Comparison of ENCODE assay signal across 17 cellular contexts in genomic region chr2:36338827-36339145, GRCh38. TPM values are rescaled to one million over a fixed set of nuclear protein-coding genes. Genes with fewer than 3 reads are reported as not detected.
DNase-seq lines count a peak whose midpoint lies in the region; ATAC-seq and TF ChIP-seq lines count a peak whose summit lies in the region.
"Had no signal": no experiment of that assay in that cellular context is flagged by ENCODE, and none has a peak within 500 bp of the region (broad histone marks: within the 10 kb centered on the region; RNA-seq: fewer than 3 reads in every experiment).

No MANE protein-coding gene starts in this region.

- CTCF ChIA-PET in HCT116 (lab: Charles Lee), result no interaction called here
- CTCF ChIA-PET in SK-N-SH (lab: Yijun Ruan, JAX), result interaction anchor here (1.2 to 1.8 kb wide), 4 partner anchors 12 to 446 kb away, joined by 3 to 7 read pairs (median 4); no protein-coding TSS in a partner anchor

- no peaks in the 10 kb centered on the region for H3K27me3 ChIP-seq in HCT116 (ENCODE audit: insufficient read depth, low read length)
- no peaks in the 10 kb centered on the region for H3K27me3 ChIP-seq in SK-N-SH (ENCODE audit: insufficient read depth)
- no peaks in the 10 kb centered on the region for H3K27me3 ChIP-seq in smooth muscle cell (ENCODE audit: low read depth)
- H3K27me3 ChIP-seq: neural progenitor cell, spleen had no signal

- peak in 1 of 2 experiments; percentile 89; a peak in 2 of 4 replicates for TF ChIP-seq EP300 in SK-N-SH (IDR thresholded peaks at IDR 0.05; ENCODE audit: borderline replicate concordance in 1 of 2, low read depth in 1 of 2, low read length in 1 of 2)

- H3K36me3 ChIP-seq in HCT116 (ENCODE audit: control insufficient read depth in 1 of 2, insufficient read depth in 2 of 2, low read length in 2 of 2) (no peaks in the 10 kb centered on the region), SK-N-SH (replicated peaks in 1 of 2; ENCODE audit: control insufficient read depth in 1 of 2, insufficient read depth in 2 of 2, low read length in 1 of 2) (no peaks in the 10 kb centered on the region), smooth muscle cell (ENCODE audit: low read depth) (no peaks in the 10 kb centered on the region)
- H3K36me3 ChIP-seq: neural progenitor cell, spleen had no signal

- WGBS in SK-N-SH (ENCODE audit: low lambda C conversion rate), result 2% methylated on average over 1 of the region's 1 CpG
- 0% methylated on average over 1 of the region's 1 CpG for WGBS in smooth muscle cell (ENCODE audit: low lambda C conversion rate)

- H3K9me3 ChIP-seq in HCT116 (ENCODE audit: control insufficient read depth in 1 of 2, insufficient read depth in 1 of 2, low read depth in 1 of 2, low read length in 2 of 2) (no peaks in the 10 kb centered on the region), SK-N-SH (no peaks in the 10 kb centered on the region), smooth muscle cell (replicated peaks; ENCODE audit: low read depth) (no peaks in the 10 kb centered on the region)
- H3K9me3 ChIP-seq: spleen had no signal

- DNase-seq in HCT116 (ENCODE audit: low read depth, low spot score) (no peak), SK-N-SH (no peak), fibroblast of the aortic adventitia (ENCODE audit: low read depth) (peak; percentile 55), smooth muscle cell (lab: John Stamatoyannopoulos, UW; ENCODE audit: unreplicated experiment) (no peak), cortex of kidney (lab: John Stamatoyannopoulos, UW) (no peak)
- no peak for DNase-seq in activated CD8-positive, alpha-beta memory T cell treated with anti-CD3 and anti-CD28 coated beads for 24 hours
- DNase-seq: activated CD4-positive, alpha-beta T cell treated with anti-CD3 and anti-CD28 coated beads for 48 hours; amygdala; Calu3; effector memory CD4-positive, alpha-beta T cell; head of caudate nucleus; NCI-H510A; spleen; T-helper 17 cell had no signal

- TF ChIP-seq POLR2A in HCT116 (IDR thresholded peaks at IDR 0.05; ENCODE audit: borderline replicate concordance, extremely low read depth, insufficient read depth, insufficient read length), result no peak

- intact Hi-C loops in HCT116 (cut with micrococcal nuclease), result loop anchor here (10.0 kb wide), 1 partner anchor 464 kb away; no protein-coding TSS in a partner anchor

- H3F3A ChIP-seq in SK-N-SH (replicated peaks; ENCODE audit: insufficient read depth) (peaks cover 24% of the 10 kb centered on the region), smooth muscle cell (ENCODE audit: low read depth) (no peaks in the 10 kb centered on the region)

- BruUV-seq in HCT116 (replicated peaks; lab: Mats Ljungman, UMichigan), result no TSS peak

- RAD21 ChIA-PET in HCT116 (lab: Charles Lee; ENCODE audit: low non-redundant PET in 1 of 2, low total read pairs in 2 of 2, uncharacterized antibody in 2 of 2, unreplicated experiment in 2 of 2), result no interaction called here

- H4K20me1 ChIP-seq in HCT116 (ENCODE audit: insufficient read depth) (no peaks in the 10 kb centered on the region), SK-N-SH (ENCODE audit: insufficient read depth) (no peaks in the 10 kb centered on the region), smooth muscle cell (ENCODE audit: low read depth) (no peaks in the 10 kb centered on the region)

- TF ChIP-seq RAD21 in HCT116 (IDR thresholded peaks at IDR 0.05; ENCODE audit: low read depth), result no peak
- TF ChIP-seq RAD21 in SK-N-SH (IDR thresholded peaks at IDR 0.05; ENCODE audit: low read length), result no peak

- no peaks in the 10 kb centered on the region for H3K9me2 ChIP-seq in HCT116 (ENCODE audit: insufficient read depth)
- no peaks in the 10 kb centered on the region for H3K9me2 ChIP-seq in SK-N-SH

- H3K79me2 ChIP-seq in HCT116 (ENCODE audit: insufficient read depth, low read length), result no peaks in the 10 kb centered on the region
- no peaks in the 10 kb centered on the region for H3K79me2 ChIP-seq in SK-N-SH (ENCODE audit: insufficient read depth)
- no peaks in the 10 kb centered on the region for H3K79me2 ChIP-seq in smooth muscle cell (ENCODE audit: low read depth)

- H3K4me1 ChIP-seq in HCT116 (ENCODE audit: control insufficient read depth in 1 of 2, insufficient read depth in 2 of 2, low read length in 2 of 2), result peaks cover 8 to 18% of the 10 kb centered on the region in 2 experiments; a peak in 3 of 4 replicates
- H3K4me1 ChIP-seq in SK-N-SH (ENCODE audit: control insufficient read depth in 1 of 2, insufficient read depth in 2 of 2, low read depth in 1 of 2, low read length in 1 of 2), result peaks cover 0 to 28% of the 10 kb centered on the region in 2 experiments; a peak in 2 of 4 replicates
- no peaks in the 10 kb centered on the region for H3K4me1 ChIP-seq in smooth muscle cell (ENCODE audit: low read depth)
- H3K4me1 ChIP-seq: neural progenitor cell had no signal

- POLR2A ChIA-PET in HCT116 (lab: Charles Lee), result no interaction called here
- POLR2A ChIA-PET in SK-N-SH (lab: Yijun Ruan, JAX), result no interaction called here

- H3K4me2 ChIP-seq in HCT116 (ENCODE audit: low read length), result peak overlapping the region; percentile 61
- H3K4me2 ChIP-seq in SK-N-SH, result peak overlapping the region; percentile 16
- peak overlapping the region; percentile 32 for H3K4me2 ChIP-seq in smooth muscle cell
- H3K4me2 ChIP-seq: neural progenitor cell had no signal

- H2AFZ ChIP-seq in HCT116 (ENCODE audit: low read depth, low read length, poor library complexity, severe bottlenecking), result peak overlapping the region; percentile 97
- H2AFZ ChIP-seq in SK-N-SH (ENCODE audit: low read depth), result peak overlapping the region; percentile 3; the same call in 1 of the 2 replicates
- H2AFZ ChIP-seq in smooth muscle cell (ENCODE audit: low read depth), result no peak overlapping the region
- H2AFZ ChIP-seq: neural progenitor cell had no signal

- TF ChIP-seq CTCF in HCT116 (IDR thresholded peaks at IDR 0.05 in 2 of 3, conservative IDR thresholded peaks at IDR 0.05 in 1 of 3; ENCODE audit: borderline replicate concordance in 1 of 3, insufficient read depth in 1 of 3, low read depth in 2 of 3, low read length in 2 of 3), result no peak
- TF ChIP-seq CTCF in SK-N-SH (IDR thresholded peaks at IDR 0.05), result no peak
- TF ChIP-seq CTCF in fibroblast of the aortic adventitia (IDR thresholded peaks at IDR 0.05; ENCODE audit: insufficient read depth, low read length), result no peak
- TF ChIP-seq CTCF in smooth muscle cell (IDR thresholded peaks at IDR 0.05; ENCODE audit: borderline replicate concordance, insufficient read depth, poor library complexity, severe bottlenecking), result no peak

- H3K9ac ChIP-seq in HCT116 (ENCODE audit: low read length) (no peak overlapping the region), SK-N-SH (peak overlapping the region; percentile 23), smooth muscle cell (ENCODE audit: low read depth) (no peak overlapping the region)
- H3K9ac ChIP-seq: neural progenitor cell had no signal

- H3K27ac ChIP-seq in HCT116 (ENCODE audit: low read depth, low read length) (no peak overlapping the region), SK-N-SH (ENCODE audit: low read depth in 2 of 2, low read length in 1 of 2) (peak overlapping the region in 1 of 2 experiments; percentile 51; a peak in 3 of 4 replicates), smooth muscle cell (ENCODE audit: low read depth) (no peak overlapping the region)
- H3K27ac ChIP-seq: neural progenitor cell, spleen had no signal

- ATAC-seq in HCT116 (peak; percentile 82), HG02798 (IDR thresholded peaks at IDR 0.05; ENCODE audit: poor library complexity, unreplicated experiment) (no peak)
- ATAC-seq: left lobe of liver, T-helper 17 cell had no signal

- peak overlapping the region in 1 of 2 experiments; percentile 12; a peak in 1 of 4 replicates for H3K4me3 ChIP-seq in HCT116 (replicated peaks in 1 of 2; ENCODE audit: low read depth in 1 of 2, low read length in 2 of 2)
- no peak overlapping the region for H3K4me3 ChIP-seq in SK-N-SH (ENCODE audit: low read depth in 2 of 2, low read length in 1 of 2)
- H3K4me3 ChIP-seq in fibroblast of the aortic adventitia (ENCODE audit: low read depth, low read length), result no peak overlapping the region
- H3K4me3 ChIP-seq in smooth muscle cell, result no peak overlapping the region
- H3K4me3 ChIP-seq: neural progenitor cell, spleen had no signal

TF ChIP-seq in HCT116, 20 proteins besides CTCF, POLR2A, EP300 and RAD21:
- TF ChIP-seq SIN3A (IDR thresholded peaks at IDR 0.05; ENCODE audit: low read depth) (no peak), SP1 (IDR thresholded peaks at IDR 0.05; ENCODE audit: low read depth) (no peak), ATF3 (IDR thresholded peaks at IDR 0.05) (no peak), ZNF274 (IDR thresholded peaks at IDR 0.05; ENCODE audit: low read depth, low read length) (no peak)

TF ChIP-seq in SK-N-SH, 30 proteins besides CTCF, POLR2A, EP300 and RAD21 (continues in another document):
- TF ChIP-seq IRF3 (IDR thresholded peaks at IDR 0.05; ENCODE audit: low read depth, low read length), result no peak
- TF ChIP-seq GATA2 (CRISPR knock-in tag; IDR thresholded peaks at IDR 0.05), result no peak
- no peak for TF ChIP-seq MAX (IDR thresholded peaks at IDR 0.05; ENCODE audit: low read depth)
- TF ChIP-seq NFIC (IDR thresholded peaks at IDR 0.05; ENCODE audit: borderline replicate concordance), result peak; percentile 50; the same call in 1 of the 2 replicates
- TF ChIP-seq FOXM1 (IDR thresholded peaks at IDR 0.05; ENCODE audit: low read depth), result no peak
- peak; percentile 93 for TF ChIP-seq JUND (IDR thresholded peaks at IDR 0.05)
- no peak for TF ChIP-seq MEF2A (IDR thresholded peaks at IDR 0.05; ENCODE audit: borderline replicate concordance, low read depth)

RNA-seq across cellular contexts. Expression of gene CRIM1, which starts 16.8 kb away (rescaled TPM):
- 27.2 TPM for total RNA-seq in HCT116 (2021; ENCODE audit: unreplicated experiment)
- 11.8 and 12.1 TPM in 2 replicates for polyA plus RNA-seq in HCT116 (2012)
- polyA plus RNA-seq in SK-N-SH (2012; rRNA removed), result 228 and 244 TPM in 2 replicates
- 191 and 233 TPM in 2 replicates for polyA plus RNA-seq in SK-N-SH (2012; cell fraction: cytosol; rRNA removed)
- 201 and 239 TPM in 2 replicates for polyA plus RNA-seq in SK-N-SH (2012; cell fraction: nucleus; rRNA removed)
- 100 and 108 TPM in 2 replicates for total RNA-seq in fibroblast of the aortic adventitia (ENCODE audit: low replicate concordance)
- total RNA-seq in smooth muscle cell, result 28.0 and 32.8 TPM in 2 replicates
- polyA plus RNA-seq in smooth muscle cell, result 10.1 and 15.7 TPM in 2 replicates

Comparison
In these comparisons a context has a peak if more than half of its experiments do, and no peak if none do; other contexts are left out.
1. Of the 11 proteins assayed by ChIP-seq in both SK-N-SH and HCT116: peak only in SK-N-SH: JUND, POLR2AphosphoS5, SIN3A and ZBTB33; only in HCT116: none; in both: none; in neither: 7.